Comparison of ENCODE assay signal across 1 cellular context in genomic region chr1:214537872-214538473, GRCh38.
A peak's percentile ranks its signal among the peaks of the same experiment; 100 is the strongest.
TF ChIP-seq lines count a peak whose summit lies in the region.

No MANE protein-coding gene starts in this region.

TF ChIP-seq in GM12878, 131 proteins besides CTCF, POLR2A, EP300 and RAD21:
- TF ChIP-seq, protein P1, sequence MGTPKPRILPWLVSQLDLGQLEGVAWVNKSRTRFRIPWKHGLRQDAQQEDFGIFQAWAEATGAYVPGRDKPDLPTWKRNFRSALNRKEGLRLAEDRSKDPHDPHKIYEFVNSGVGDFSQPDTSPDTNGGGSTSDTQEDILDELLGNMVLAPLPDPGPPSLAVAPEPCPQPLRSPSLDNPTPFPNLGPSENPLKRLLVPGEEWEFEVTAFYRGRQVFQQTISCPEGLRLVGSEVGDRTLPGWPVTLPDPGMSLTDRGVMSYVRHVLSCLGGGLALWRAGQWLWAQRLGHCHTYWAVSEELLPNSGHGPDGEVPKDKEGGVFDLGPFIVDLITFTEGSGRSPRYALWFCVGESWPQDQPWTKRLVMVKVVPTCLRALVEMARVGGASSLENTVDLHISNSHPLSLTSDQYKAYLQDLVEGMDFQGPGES (IDR thresholded peaks at IDR 0.05), result no peak
- 0 out of 2 replicates have a peak, but pooled peaks have one; percentile 27 for TF ChIP-seq NR2F1 (conservative IDR thresholded peaks at IDR 0.05)
- TF ChIP-seq, protein P2, sequence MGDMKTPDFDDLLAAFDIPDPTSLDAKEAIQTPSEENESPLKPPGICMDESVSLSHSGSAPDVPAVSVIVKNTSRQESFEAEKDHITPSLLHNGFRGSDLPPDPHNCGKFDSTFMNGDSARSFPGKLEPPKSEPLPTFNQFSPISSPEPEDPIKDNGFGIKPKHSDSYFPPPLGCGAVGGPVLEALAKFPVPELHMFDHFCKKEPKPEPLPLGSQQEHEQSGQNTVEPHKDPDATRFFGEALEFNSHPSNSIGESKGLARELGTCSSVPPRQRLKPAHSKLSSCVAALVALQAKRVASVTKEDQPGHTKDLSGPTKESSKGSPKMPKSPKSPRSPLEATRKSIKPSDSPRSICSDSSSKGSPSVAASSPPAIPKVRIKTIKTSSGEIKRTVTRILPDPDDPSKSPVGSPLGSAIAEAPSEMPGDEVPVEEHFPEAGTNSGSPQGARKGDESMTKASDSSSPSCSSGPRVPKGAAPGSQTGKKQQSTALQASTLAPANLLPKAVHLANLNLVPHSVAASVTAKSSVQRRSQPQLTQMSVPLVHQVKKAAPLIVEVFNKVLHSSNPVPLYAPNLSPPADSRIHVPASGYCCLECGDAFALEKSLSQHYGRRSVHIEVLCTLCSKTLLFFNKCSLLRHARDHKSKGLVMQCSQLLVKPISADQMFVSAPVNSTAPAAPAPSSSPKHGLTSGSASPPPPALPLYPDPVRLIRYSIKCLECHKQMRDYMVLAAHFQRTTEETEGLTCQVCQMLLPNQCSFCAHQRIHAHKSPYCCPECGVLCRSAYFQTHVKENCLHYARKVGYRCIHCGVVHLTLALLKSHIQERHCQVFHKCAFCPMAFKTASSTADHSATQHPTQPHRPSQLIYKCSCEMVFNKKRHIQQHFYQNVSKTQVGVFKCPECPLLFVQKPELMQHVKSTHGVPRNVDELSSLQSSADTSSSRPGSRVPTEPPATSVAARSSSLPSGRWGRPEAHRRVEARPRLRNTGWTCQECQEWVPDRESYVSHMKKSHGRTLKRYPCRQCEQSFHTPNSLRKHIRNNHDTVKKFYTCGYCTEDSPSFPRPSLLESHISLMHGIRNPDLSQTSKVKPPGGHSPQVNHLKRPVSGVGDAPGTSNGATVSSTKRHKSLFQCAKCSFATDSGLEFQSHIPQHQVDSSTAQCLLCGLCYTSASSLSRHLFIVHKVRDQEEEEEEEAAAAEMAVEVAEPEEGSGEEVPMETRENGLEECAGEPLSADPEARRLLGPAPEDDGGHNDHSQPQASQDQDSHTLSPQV (IDR thresholded peaks at IDR 0.05), result no peak
- TF ChIP-seq STAT1 (conservative IDR thresholded peaks at IDR 0.05), result no peak
- TF ChIP-seq CHD2 (IDR thresholded peaks at IDR 0.05; ENCODE audit: borderline replicate concordance, low read depth, low read length), result no peak
- no peak for TF ChIP-seq CUX1 (IDR thresholded peaks at IDR 0.05; ENCODE audit: insufficient replicate concordance, low read depth, low read length)
- no peak for TF ChIP-seq MYC (IDR thresholded peaks at IDR 0.05; ENCODE audit: insufficient read depth, insufficient read length, insufficient replicate concordance, low read length, severe bottlenecking)
- TF ChIP-seq BRCA1 (IDR thresholded peaks at IDR 0.05; ENCODE audit: low read depth, low read length), result no peak
- TF ChIP-seq MTA2 (IDR thresholded peaks at IDR 0.05; ENCODE audit: low read depth), result peak; percentile 34; the same call in 1 of the 2 replicates
- 0 out of 2 replicates have a peak, but pooled peaks have one; percentile 18 for TF ChIP-seq IKZF1 (conservative IDR thresholded peaks at IDR 0.05)
